ENCODE assay signal across 11 cellular contexts in the genomic region with DNA sequence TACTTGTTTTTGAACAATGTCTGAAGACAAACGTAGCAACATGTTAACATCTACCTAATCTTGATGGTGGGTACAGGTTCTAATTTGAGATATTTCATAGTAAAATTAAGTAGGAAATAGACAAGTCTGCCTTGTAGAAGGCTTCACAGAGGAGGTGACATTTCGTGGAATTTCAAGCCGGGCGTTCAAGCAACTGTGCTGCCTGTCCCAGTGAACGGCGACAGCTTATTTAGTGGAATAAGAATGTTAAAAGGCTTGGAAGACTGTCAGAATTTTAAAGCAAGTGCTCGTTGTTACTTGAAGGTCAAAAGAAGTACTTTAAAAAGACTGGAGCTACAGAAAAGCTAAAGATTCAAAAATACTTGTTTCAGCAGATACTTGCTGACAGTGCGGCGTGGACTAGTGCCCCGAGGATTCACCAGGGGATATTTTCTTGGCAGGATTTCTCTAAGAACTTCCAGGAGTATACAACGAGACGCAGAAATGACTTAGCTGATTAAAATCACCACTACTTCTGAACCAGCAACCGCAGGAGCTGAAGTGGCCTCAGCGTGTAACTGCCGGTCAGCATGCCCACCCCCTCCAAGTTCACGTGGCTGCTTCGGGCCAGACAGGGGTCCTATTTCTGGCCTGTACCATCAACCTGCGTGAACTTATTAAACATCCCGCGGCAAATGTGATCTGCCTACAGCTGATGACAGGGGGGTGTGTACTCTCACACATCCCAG. TPM values are rescaled to one million over a fixed set of nuclear protein-coding genes. Genes with fewer than 3 reads are reported as not detected.
DNase-seq lines count a peak whose midpoint lies in the region; ATAC-seq and TF ChIP-seq lines count a peak whose summit lies in the region.
"Had no signal": no experiment of that assay in that cellular context is flagged by ENCODE, and none has a peak within 500 bp of the region (broad histone marks: within the 10 kb centered on the region; RNA-seq: fewer than 3 reads in every experiment).

No MANE protein-coding gene starts in this region.

- no peaks in the 10 kb centered on the region; the same call in 1 of the 2 replicates for H3K9me3 ChIP-seq in AG04450 (ENCODE audit: control insufficient read depth, insufficient read depth, low read length)
- no peaks in the 10 kb centered on the region for H3K9me3 ChIP-seq in parathyroid adenoma (ENCODE audit: control insufficient read depth, low read length)

- H3K4me3 ChIP-seq in AG04450 (ENCODE audit: low read depth, low read length) = no peak overlapping the region
- no peak overlapping the region for H3K4me3 ChIP-seq in parathyroid adenoma (ENCODE audit: low read depth, low read length)

- POLR2A ChIA-PET in AG04450 (lab: Yijun Ruan, JAX) = no interaction called here

- no peak for TF ChIP-seq CTCF in AG04450 (IDR thresholded peaks at IDR 0.05; ENCODE audit: low read depth, low read length)
- no peak for TF ChIP-seq CTCF in parathyroid adenoma (IDR thresholded peaks at IDR 0.05)

- peaks cover 23% of the 10 kb centered on the region for H3K79me2 ChIP-seq in parathyroid adenoma

- CTCF ChIA-PET in AG04450 (lab: Charles Lee) = interaction anchor here (1.5 to 1.6 kb wide), 2 partner anchors 52 to 65 kb away, joined by 3 to 5 read pairs; no protein-coding TSS in a partner anchor

- peak overlapping the region; percentile 31 for H3K27ac ChIP-seq in AG04450 (ENCODE audit: low read depth, low read length)
- peak overlapping the region; percentile 8 for H3K27ac ChIP-seq in parathyroid adenoma

- peaks cover 2% of the 10 kb centered on the region for H3K4me1 ChIP-seq in parathyroid adenoma

- no peak overlapping the region for H3K9ac ChIP-seq in parathyroid adenoma

- intact Hi-C loops in Right ventricle myocardium superior (cut with DNase I) = no loop called here

- DNase-seq in AG04450 (ENCODE audit: low read depth, low spot score) (no peak), amniotic epithelial cell (ENCODE audit: low read depth) (peak; percentile 69), Right ventricle myocardium superior (no peak), NCI-H345 (lab: John Stamatoyannopoulos, UW) (no peak), NCI-H2107 (lab: John Stamatoyannopoulos, UW) (no peak)
- DNase-seq: activated CD8-positive, alpha-beta memory T cell treated with anti-CD3 and anti-CD28 coated beads, Interleukin-2, amount 10 ng/mL, durations not matched to agents 7 days and 5 days; NCI-H187 treated with DMSO at 0.1 percent for 48 hours had no signal

- ATAC-seq in Right ventricle myocardium superior (ENCODE audit: poor library complexity) (peak; percentile 44), GM18870 (IDR thresholded peaks at IDR 0.05; ENCODE audit: unreplicated experiment) (no peak), GM21529 (IDR thresholded peaks at IDR 0.05; ENCODE audit: unreplicated experiment) (no peak)
- ATAC-seq: activated CD8-positive, alpha-beta memory T cell treated with anti-CD3 and anti-CD28 coated beads, Interleukin-2, amount 10 ng/mL, durations not matched to agents 7 days and 5 days; esophagus mucosa had no signal

- peak overlapping the region; percentile 24 for H3K4me2 ChIP-seq in parathyroid adenoma (ENCODE audit: low read length)

- no peaks in the 10 kb centered on the region for H3K36me3 ChIP-seq in parathyroid adenoma (ENCODE audit: control insufficient read depth, insufficient read depth, low read length)

- no peaks in the 10 kb centered on the region for H3K27me3 ChIP-seq in AG04450 (ENCODE audit: control insufficient read depth, insufficient read depth, low read length)
- H3K27me3 ChIP-seq in parathyroid adenoma (ENCODE audit: control insufficient read depth, insufficient read depth, low read length) = no peaks in the 10 kb centered on the region

- no peak overlapping the region for H2AFZ ChIP-seq in parathyroid adenoma

RNA-seq across cellular contexts. Expression of a gene that starts 46.5 kb away (rescaled TPM):
- polyA plus RNA-seq in AG04450 (2011; rRNA removed) = 52.5 and 64.0 TPM in 2 replicates
- polyA minus RNA-seq in AG04450 (2011; rRNA and poly(A)+ RNA removed) = 99.5 and 105 TPM in 2 replicates
- 29.4 TPM for total RNA-seq in Right ventricle myocardium superior
